ENCODE assay signal across 27 cellular contexts in the genomic region with DNA sequence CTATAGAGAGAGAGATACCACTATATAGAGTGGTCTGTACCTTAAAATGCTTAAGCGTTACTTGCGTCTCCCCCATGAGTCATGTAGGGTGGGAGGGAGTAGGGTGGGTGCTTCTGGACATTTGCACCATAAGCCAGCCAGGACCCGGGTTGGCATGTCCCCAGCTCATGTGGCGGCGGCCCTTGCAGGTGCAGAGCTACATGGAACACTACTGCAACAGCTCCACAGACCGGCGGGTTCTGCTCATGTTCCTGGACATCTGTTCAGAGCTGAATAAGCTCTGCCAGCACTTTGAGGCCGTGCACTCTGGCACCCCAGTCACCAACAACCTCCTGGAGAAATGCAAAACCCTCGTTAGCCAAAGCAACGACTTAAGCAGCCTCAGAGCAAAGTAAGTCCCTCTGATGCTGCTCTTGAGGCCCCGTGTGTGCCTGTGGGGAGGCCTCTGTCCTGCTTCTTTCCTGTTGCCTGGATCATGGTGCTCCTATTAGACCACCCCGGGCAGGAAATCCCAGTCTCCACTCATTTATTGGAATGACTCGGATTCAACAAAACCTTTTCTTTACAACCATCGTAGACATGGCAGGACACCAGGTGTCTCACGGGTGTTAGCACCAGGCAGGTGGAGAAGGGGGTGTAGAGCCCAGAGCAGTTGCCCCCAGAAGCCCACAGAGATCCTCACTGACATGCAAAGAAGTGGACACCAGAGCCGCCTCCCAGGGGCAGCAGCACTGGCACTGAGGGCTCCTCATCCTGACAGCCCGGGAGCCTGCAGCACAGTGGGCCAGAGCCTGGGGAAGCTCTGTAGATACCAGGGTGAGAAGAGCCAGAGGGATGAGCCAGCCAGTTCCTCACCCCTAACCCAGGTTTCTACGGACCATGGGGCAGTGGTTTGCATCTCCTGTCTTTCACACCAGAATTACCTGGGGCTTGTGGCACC. TPM values are rescaled to one million over a fixed set of nuclear protein-coding genes. Genes with fewer than 3 reads are reported as not detected.
"Had no signal": no experiment of that assay in that cellular context is flagged by ENCODE, and none has a peak within 500 bp of the region (broad histone marks: within the 10 kb centered on the region; RNA-seq: fewer than 3 reads in every experiment).

No MANE protein-coding gene starts in this region.

- H3K36me3 Mint-ChIP-seq: activated naive CD8-positive, alpha-beta T cell had no signal

- H3K9me3 ChIP-seq: esophagus squamous epithelium, pancreas, psoas muscle, testis had no signal

- FAIRE-seq: bronchial epithelial cell, frontal cortex, pancreas, TTC549, urothelium cell line had no signal

- H3K4me1 ChIP-seq: esophagus squamous epithelium, pancreas, psoas muscle, testis had no signal

- H3K4me3 ChIP-seq: esophagus squamous epithelium, pancreas, psoas muscle, testis had no signal

- H3K27me3 ChIP-seq: esophagus squamous epithelium, pancreas, testis had no signal

- H3K36me3 ChIP-seq: pancreas had no signal

- H3K27ac ChIP-seq: epithelial cell of prostate, esophagus squamous epithelium, pancreas, psoas muscle, testis, VCaP had no signal

- DNase-seq: activated CD4-positive, alpha-beta T cell treated with anti-CD3 and anti-CD28 coated beads for 48 hours; activated CD4-positive, alpha-beta T cell treated with anti-CD3 and anti-CD28 coated beads, Interleukin-2, amount 50 U/mL, for 48 hours; activated CD8-positive, alpha-beta memory T cell treated with anti-CD3 and anti-CD28 coated beads for 24 hours; activated effector memory CD4-positive, alpha-beta T cell treated with Interleukin-2 at 50 U/mL for 16 hours; activated naive CD4-positive, alpha-beta T cell treated with Interleukin-2 at 50 U/mL for 16 hours; anterior cingulate cortex; esophagus squamous epithelium; islet precursor cell; left cardiac atrium; left ventricle myocardium superior; nephron progenitor cell; psoas muscle; stimulated activated naive CD8-positive, alpha-beta T cell treated with anti-CD3 and anti-CD28 coated beads, Interleukin-15, Interleukin-2, amounts not matched to agents 100 U/mL and 50 U/mL, for 24 hours; T-helper 9 cell; testis; trophoblast cell had no signal

- H3K27me3 Mint-ChIP-seq: activated naive CD8-positive, alpha-beta T cell; central memory CD8-positive, alpha-beta T cell; dendritic cell treated with granulocyte-macrophage colony-stimulating factor and Interleukin-4, amounts not matched to agents 40 ng/mL and 50 ng/mL, for 4 days had no signal

- H3K4me3 Mint-ChIP-seq: activated naive CD8-positive, alpha-beta T cell; central memory CD8-positive, alpha-beta T cell; dendritic cell treated with granulocyte-macrophage colony-stimulating factor and Interleukin-4, amounts not matched to agents 40 ng/mL and 50 ng/mL, for 4 days; nephron progenitor cell had no signal

- H3K27ac Mint-ChIP-seq: activated naive CD8-positive, alpha-beta T cell; dendritic cell treated with granulocyte-macrophage colony-stimulating factor and Interleukin-4, amounts not matched to agents 40 ng/mL and 50 ng/mL, for 4 days; nephron progenitor cell had no signal

- ATAC-seq: activated CD4-positive, CD25-positive, alpha-beta regulatory T cell treated with anti-CD3 and anti-CD28 coated beads, Interleukin-2, amount 50 U/mL, for 24 hours; left cardiac atrium; left ventricle myocardium superior; pancreas; psoas muscle; stimulated activated naive CD8-positive, alpha-beta T cell treated with anti-CD3 and anti-CD28 coated beads, Interleukin-15, Interleukin-2, amounts not matched to agents 100 U/mL and 50 U/mL, for 24 hours had no signal

- H3K9me3 Mint-ChIP-seq: central memory CD8-positive, alpha-beta T cell; dendritic cell treated with granulocyte-macrophage colony-stimulating factor and Interleukin-4, amounts not matched to agents 40 ng/mL and 50 ng/mL, for 4 days; nephron progenitor cell had no signal

RNA-seq across cellular contexts. Expression of a gene that starts 9.4 kb away (rescaled TPM):
- total RNA-seq: bronchial epithelial cell, psoas muscle had no signal
